11 cellular contexts compared by ENCODE assay signal in the genomic region with DNA sequence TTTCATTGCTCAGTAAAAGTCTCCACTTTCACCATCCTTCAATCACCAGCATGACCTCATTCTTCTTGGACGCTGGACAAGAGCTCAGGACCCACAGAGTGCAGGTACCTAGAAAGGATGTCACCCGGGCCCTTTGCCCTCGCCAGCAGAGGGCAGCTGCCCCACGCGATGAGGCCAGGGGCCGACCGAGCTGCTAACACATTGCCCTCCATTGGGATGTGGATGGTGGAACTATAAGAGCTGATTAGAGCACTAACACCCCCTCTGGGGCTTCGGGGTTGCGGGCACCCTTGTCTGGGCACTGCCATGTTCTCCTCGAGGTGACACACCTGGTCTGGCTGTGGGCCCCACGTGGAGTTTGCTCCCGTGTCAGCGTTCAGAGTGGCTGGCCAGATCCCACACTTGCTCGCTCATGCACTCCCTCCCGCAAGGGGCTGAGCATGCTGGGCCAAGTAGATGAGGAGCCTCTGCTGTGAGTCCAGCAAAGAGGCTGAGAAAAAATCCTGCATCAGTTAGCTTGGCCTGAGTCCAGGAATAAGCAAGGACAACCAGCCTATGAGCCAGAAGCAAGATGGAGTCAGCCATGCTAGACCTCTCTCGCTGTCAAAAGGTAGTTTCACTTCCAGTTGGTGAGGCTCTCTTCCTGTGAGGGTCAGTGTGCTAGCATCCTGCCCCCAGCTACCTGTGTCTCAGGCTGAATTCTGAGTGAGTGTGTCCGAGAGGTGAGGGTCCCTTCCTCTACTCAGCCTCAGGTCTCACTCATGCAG. TPM values are rescaled to one million over a fixed set of nuclear protein-coding genes. Genes with fewer than 3 reads are reported as not detected.
DNase-seq lines count a peak whose midpoint lies in the region; ATAC-seq, FAIRE-seq and TF ChIP-seq lines count a peak whose summit lies in the region.
"Had no signal": no experiment of that assay in that cellular context is flagged by ENCODE, and none has a peak within 500 bp of the region (broad histone marks: within the 10 kb centered on the region; RNA-seq: fewer than 3 reads in every experiment).

No MANE protein-coding gene starts in this region.

- CTCF ChIA-PET in GM12878 (lab: Yijun Ruan, JAX) = interaction anchor here (0.7 to 2.5 kb wide), 9 partner anchors 10 to 445 kb away, joined by 3 to 19 read pairs (median 4); a partner anchor contains a TSS

- H3K27me3 ChIP-seq in GM12878 (replicated peaks in 1 of 2; ENCODE audit: control insufficient read depth in 2 of 2, insufficient read depth in 2 of 2, low read length in 1 of 2) = peaks cover 0 to 2% of the 10 kb centered on the region in 2 experiments; a peak in 1 of 4 replicates
- H3K27me3 ChIP-seq in sigmoid colon = peaks cover 0 to 18% (median 0%) of the 10 kb centered on the region in 3 donors
- H3K27me3 ChIP-seq: Peyer's patch had no signal

- POLR2A ChIA-PET in GM12878 (lab: Charles Lee) = no interaction called here

- H3K4me1 Mint-ChIP-seq in natural killer cell treated with Interleukin-12 subunit alpha and Interleukin-12 subunit beta and Interleukin-15 and Interleukin-18, amount 100 ng/mL, for 72 hours (ENCODE audit: low read depth in 2 of 2) = peaks cover 4 to 33% of the 10 kb centered on the region in 2 donors

- no peak overlapping the region; the same call in 1 of the 2 replicates for H2AFZ ChIP-seq in GM12878 (ENCODE audit: control insufficient read depth, low read depth, low read length)

- ATAC-seq in GM12878 (peak; percentile 38; the same call in 2 of the 3 replicates), GM21723 (IDR thresholded peaks at IDR 0.05; ENCODE audit: unreplicated experiment) (no peak), GM18907 (IDR thresholded peaks at IDR 0.05; ENCODE audit: unreplicated experiment) (no peak)
- ATAC-seq in natural killer cell treated with Interleukin-12 subunit alpha and Interleukin-12 subunit beta and Interleukin-15 and Interleukin-18, amount 100 ng/mL, for 72 hours = peak in 1 of 2 donors; percentile 6

- no peaks in the 10 kb centered on the region; the same call in 2 of the 3 replicates for H3K9me3 ChIP-seq in GM12878 (replicated peaks; ENCODE audit: control insufficient read depth, insufficient read depth, low read length)
- H3K9me3 ChIP-seq in sigmoid colon = no peaks in the 10 kb centered on the region
- H3K9me3 ChIP-seq: neutrophil, Peyer's patch had no signal

- H3K4me1 ChIP-seq in GM12878 (ENCODE audit: control insufficient read depth, insufficient read depth, low read length) = peaks cover 14% of the 10 kb centered on the region
- no peaks in the 10 kb centered on the region for H3K4me1 ChIP-seq in sigmoid colon
- H3K4me1 ChIP-seq: Peyer's patch had no signal

- RAD21 ChIA-PET in GM12878 (lab: Charles Lee; ENCODE audit: unreplicated experiment) = interaction anchor here (0.9 to 1.3 kb wide), 3 partner anchors 54 to 295 kb away, joined by 3 to 5 read pairs (median 3); no protein-coding TSS in a partner anchor

- no peaks in the 10 kb centered on the region for H3K79me2 ChIP-seq in GM12878 (ENCODE audit: control insufficient read depth, insufficient read depth, low read length)

- in situ Hi-C loops in GM12878 (cut with MboI) = no loop called here

- peak; percentile 17 to 23 (median 17); a peak in 2 of 6 replicates for TF ChIP-seq CTCF in GM12878 (IDR thresholded peaks at IDR 0.05 in 2 of 3, conservative IDR thresholded peaks at IDR 0.05 in 1 of 3; ENCODE audit: control insufficient read depth in 2 of 3, extremely low read depth in 1 of 3, insufficient read depth in 1 of 3, low read depth in 3 of 3, low read length in 3 of 3)
- TF ChIP-seq CTCF in sigmoid colon (IDR thresholded peaks at IDR 0.05) = no peak

- H3K27ac Mint-ChIP-seq in natural killer cell treated with Interleukin-12 subunit alpha and Interleukin-12 subunit beta and Interleukin-15 and Interleukin-18, amount 100 ng/mL, for 72 hours = peak overlapping the region in 1 of 2 donors; percentile 21
- H3K27ac Mint-ChIP-seq: activated T-cell treated with anti-CD3 and anti-CD28 coated beads, Interleukin-2, amount 50 U/mL, for 72 hours had no signal

- peaks cover 5% of the 10 kb centered on the region for H3K36me3 Mint-ChIP-seq in natural killer cell treated with Interleukin-12 subunit alpha and Interleukin-12 subunit beta and Interleukin-15 and Interleukin-18, amount 100 ng/mL, for 72 hours

- no peak overlapping the region for H3K9ac ChIP-seq in GM12878 (ENCODE audit: control insufficient read depth, insufficient read depth, low read length)

- H3K27me3 Mint-ChIP-seq in natural killer cell treated with Interleukin-12 subunit alpha and Interleukin-12 subunit beta and Interleukin-15 and Interleukin-18, amount 100 ng/mL, for 72 hours = peaks cover 6 to 13% of the 10 kb centered on the region in 2 donors

- intact Hi-C loops in GM12878 (cut with micrococcal nuclease; ENCODE audit: unreplicated experiment) (no loop called here), sigmoid colon (cut with DNase I) (no loop called here)

- H4K20me1 ChIP-seq in GM12878 (ENCODE audit: control insufficient read depth, insufficient read depth) = no peaks in the 10 kb centered on the region

- TF ChIP-seq POLR2A in GM12878 (IDR thresholded peaks at IDR 0.05; ENCODE audit: low read depth, low read length) = no peak
- no peak for TF ChIP-seq POLR2A in sigmoid colon (IDR thresholded peaks at IDR 0.05)

- SMC1A ChIA-PET in GM12878 (lab: Charles Lee; ENCODE audit: uncharacterized antibody, unreplicated experiment) = no interaction called here

- H3K4me3 ChIP-seq in GM12878 (no peak overlapping the region), sigmoid colon (no peak overlapping the region)
- H3K4me3 ChIP-seq: Peyer's patch had no signal

- WGBS in GM12878 (ENCODE audit: insufficient coverage, insufficient replicate concordance, low lambda C conversion rate, missing lambda C conversion rate) = 47% methylated on average over 17 of the region's 17 CpGs
- WGBS in sigmoid colon, 2 donors = 84 to 88% methylated on average over 17 of the region's 17 CpGs

- TF ChIP-seq EP300 in GM12878 (IDR thresholded peaks at IDR 0.05; ENCODE audit: borderline replicate concordance in 1 of 2, control insufficient read depth in 1 of 2, low read depth in 2 of 2, low read length in 2 of 2) = no peak
- TF ChIP-seq EP300 in sigmoid colon (IDR thresholded peaks at IDR 0.05) = no peak

- no peak overlapping the region for H3K27ac ChIP-seq in GM12878 (ENCODE audit: control insufficient read depth, insufficient read depth)
- no peak overlapping the region for H3K27ac ChIP-seq in sigmoid colon
- H3K27ac ChIP-seq: neutrophil had no signal

- FAIRE-seq in GM12878 (lab: Jason Lieb, UNC) = no peak

- no peak for TF ChIP-seq RAD21 in GM12878 (IDR thresholded peaks at IDR 0.05; ENCODE audit: insufficient read depth, low read depth, low read length)

- H3K36me3 ChIP-seq in GM12878 (ENCODE audit: control insufficient read depth in 2 of 2, insufficient read depth in 2 of 2, low read length in 1 of 2) (no peaks in the 10 kb centered on the region), sigmoid colon (no peaks in the 10 kb centered on the region)
- H3K36me3 ChIP-seq: neutrophil, Peyer's patch had no signal

- peak; percentile 5 for DNase-seq in ELR (ENCODE audit: low read depth)
- DNase-seq in LHCN-M2 (ENCODE audit: low read depth) = peak; percentile 3
- no peak for DNase-seq in GM12878 (ENCODE audit: low read depth, low spot score)
- no peak for DNase-seq in natural killer cell treated with Interleukin-12 subunit alpha and Interleukin-12 subunit beta and Interleukin-15 and Interleukin-18, amount 100 ng/mL, for 72 hours (ENCODE audit: low spot score)
- no peak for DNase-seq in activated CD4-positive, CD25-positive, alpha-beta regulatory T cell treated with anti-CD3 and anti-CD28 coated beads, Interleukin-2, amount 50 U/mL, for 72 hours
- DNase-seq in sigmoid colon = no peak

- no peak overlapping the region for H3K4me2 ChIP-seq in GM12878 (ENCODE audit: control insufficient read depth, insufficient read depth)

- BruUV-seq in GM12878 (replicated peaks; lab: Mats Ljungman, UMichigan) = no TSS peak

- no peaks in the 10 kb centered on the region for H3K9me3 Mint-ChIP-seq in natural killer cell treated with Interleukin-12 subunit alpha and Interleukin-12 subunit beta and Interleukin-15 and Interleukin-18, amount 100 ng/mL, for 72 hours

- peak overlapping the region; percentile 23 for H3K4me3 Mint-ChIP-seq in natural killer cell treated with Interleukin-12 subunit alpha and Interleukin-12 subunit beta and Interleukin-15 and Interleukin-18, amount 100 ng/mL, for 72 hours
- H3K4me3 Mint-ChIP-seq: activated T-cell treated with anti-CD3 and anti-CD28 coated beads, Interleukin-2, amount 50 U/mL, for 72 hours had no signal

RNA-seq across cellular contexts. Expression of a gene that starts 9.8 kb away (rescaled TPM):
- total RNA-seq in LHCN-M2 (2014; rRNA removed) = not detected in 2 replicates
- not detected for polyA plus RNA-seq in LHCN-M2 (2012)
- not detected in 2 replicates for total RNA-seq in GM12878 (2013; cell fraction: nucleolus; rRNA removed)
- total RNA-seq in GM12878 (2014; rRNA removed) = not detected in 2 replicates
- not detected in 2 replicates for total RNA-seq in GM12878 (2014; rRNA removed; fragmentation: Illumina TruSeq; extraction: Trizol)
- total RNA-seq in GM12878 (2021) = not detected in 2 replicates
- not detected for polyA plus RNA-seq in GM12878 (2011; ENCODE audit: low read depth)
- polyA plus RNA-seq in GM12878 (2011; rRNA removed) = not detected in 2 replicates
- polyA plus RNA-seq in GM12878 (2011; cell fraction: cytosol; rRNA removed) = not detected in 2 replicates
- polyA plus RNA-seq in GM12878 (2011; cell fraction: nucleus; rRNA removed) = not detected in 2 replicates
- not detected in 2 replicates for polyA plus RNA-seq in GM12878 (2012)
- not detected in 2 replicates for polyA plus RNA-seq in GM12878 (2014; fragmentation: Illumina TruSeq; extraction: Trizol)
- polyA plus RNA-seq in GM12878 (2014; fragmentation: Nextera tagmentation; extraction: Ambion mirVana) = not detected
- polyA plus RNA-seq in GM12878 (2014; rRNA removed) = not detected in 2 replicates
- polyA plus RNA-seq in GM12878 (2016; fragmentation: Nextera tagmentation; extraction: Ambion mirVana) = not detected
- polyA minus RNA-seq in GM12878 (2011; rRNA and poly(A)+ RNA removed) = not detected in 2 replicates
- not detected in 2 replicates for polyA minus RNA-seq in GM12878 (2011; cell fraction: cytosol; rRNA and poly(A)+ RNA removed)
- polyA minus RNA-seq in GM12878 (2011; cell fraction: nucleus; rRNA and poly(A)+ RNA removed) = not detected in 2 replicates
- total RNA-seq in natural killer cell treated with Interleukin-12 subunit alpha and Interleukin-12 subunit beta and Interleukin-15 and Interleukin-18, amount 100 ng/mL, for 72 hours = not detected
- not detected for total RNA-seq in sigmoid colon
- polyA plus RNA-seq in sigmoid colon = not detected
- total RNA-seq: activated T-cell treated with anti-CD3 and anti-CD28 coated beads, Interleukin-2, amount 50 U/mL, for 72 hours; Peyer's patch had no signal

RNA-seq across cellular contexts. Expression of a gene that starts 43.6 kb away (rescaled TPM):
- 12.6 and 20.1 TPM in 2 replicates for total RNA-seq in LHCN-M2 (2014; rRNA removed)
- polyA plus RNA-seq in LHCN-M2 (2012) = 12.5 TPM
- 0.42 TPM in 1 of 2 replicates, not detected in the other for total RNA-seq in GM12878 (2013; cell fraction: nucleolus; rRNA removed)
- total RNA-seq in GM12878 (2014; rRNA removed) = 0.16 TPM in 1 of 2 replicates, not detected in the other
- total RNA-seq in GM12878 (2014; rRNA removed; fragmentation: Illumina TruSeq; extraction: Trizol) = not detected in 2 replicates
- not detected in 2 replicates for total RNA-seq in GM12878 (2021)
- 0.05 TPM for polyA plus RNA-seq in GM12878 (2011; ENCODE audit: low read depth)
- not detected in 2 replicates for polyA plus RNA-seq in GM12878 (2011; rRNA removed)
- polyA plus RNA-seq in GM12878 (2011; cell fraction: cytosol; rRNA removed) = not detected in 2 replicates
- 0.13 TPM in 1 of 2 replicates, not detected in the other for polyA plus RNA-seq in GM12878 (2011; cell fraction: nucleus; rRNA removed)
- 0.13 and 0.41 TPM in 2 replicates for polyA plus RNA-seq in GM12878 (2012)
- not detected in 2 replicates for polyA plus RNA-seq in GM12878 (2014; fragmentation: Illumina TruSeq; extraction: Trizol)
- not detected for polyA plus RNA-seq in GM12878 (2014; fragmentation: Nextera tagmentation; extraction: Ambion mirVana)
- polyA plus RNA-seq in GM12878 (2014; rRNA removed) = 0.10 and 0.27 TPM in 2 replicates
- polyA plus RNA-seq in GM12878 (2016; fragmentation: Nextera tagmentation; extraction: Ambion mirVana) = under 1 TPM in 1 of 2 experiments, not detected in 1; 0.04 TPM
- not detected in 2 replicates for polyA minus RNA-seq in GM12878 (2011; rRNA and poly(A)+ RNA removed)
- not detected in 2 replicates for polyA minus RNA-seq in GM12878 (2011; cell fraction: cytosol; rRNA and poly(A)+ RNA removed)
- 0.38 TPM in 1 of 2 replicates, not detected in the other for polyA minus RNA-seq in GM12878 (2011; cell fraction: nucleus; rRNA and poly(A)+ RNA removed)
- 1 to 10 TPM; 2.3 to 8.1 TPM for total RNA-seq in natural killer cell treated with Interleukin-12 subunit alpha and Interleukin-12 subunit beta and Interleukin-15 and Interleukin-18, amount 100 ng/mL, for 72 hours
- total RNA-seq in sigmoid colon = 1 to 10 TPM in 1 of 4 donors, under 1 TPM in 3; 0.36 to 1.4 (median 0.61) TPM
- polyA plus RNA-seq in sigmoid colon = under 1 TPM in 1 of 3 donors, not detected in 2; 0.60 TPM

RNA-seq across cellular contexts. Expression of a gene that starts 56.9 kb away (rescaled TPM):
- total RNA-seq in LHCN-M2 (2014; rRNA removed) (448 and 475 TPM in 2 replicates), GM12878 (2014; rRNA removed) (29.3 and 38.6 TPM in 2 replicates), GM12878 (2014; rRNA removed; fragmentation: Illumina TruSeq; extraction: Trizol) (10.3 and 13.3 TPM in 2 replicates), GM12878 (2021) (49.8 and 51.9 TPM in 2 replicates), sigmoid colon (100 to 1,000 TPM; 173 to 222 (median 209) TPM)
- polyA plus RNA-seq in LHCN-M2 (2012) = 723 TPM
- 28.3 and 31.2 TPM in 2 replicates for total RNA-seq in GM12878 (2013; cell fraction: nucleolus; rRNA removed)
- polyA plus RNA-seq in GM12878 (2011; ENCODE audit: low read depth) = 21.7 TPM
- polyA plus RNA-seq in GM12878 (2011; rRNA removed) (4.4 and 16.4 TPM in 2 replicates), GM12878 (2014; fragmentation: Illumina TruSeq; extraction: Trizol) (1.9 and 22.0 TPM in 2 replicates), GM12878 (2014; fragmentation: Nextera tagmentation; extraction: Ambion mirVana) (1 to 10 TPM in 1 of 2 experiments, under 1 TPM in 1; 0.42 to 3.4 TPM), GM12878 (2014; rRNA removed) (27.9 and 35.8 TPM in 2 replicates), GM12878 (2016; fragmentation: Nextera tagmentation; extraction: Ambion mirVana) (10 to 100 TPM; 43.4 to 54.6 TPM), sigmoid colon (1,000 to 10,000 TPM in 1 of 3 donors, 100 to 1,000 TPM in 2; 251 to 1,586 (median 853) TPM)
- 27.6 and 27.9 TPM in 2 replicates for polyA plus RNA-seq in GM12878 (2011; cell fraction: cytosol; rRNA removed)
- polyA plus RNA-seq in GM12878 (2011; cell fraction: nucleus; rRNA removed) = 31.4 and 38.8 TPM in 2 replicates
- polyA plus RNA-seq in GM12878 (2012) = 32.1 and 38.5 TPM in 2 replicates
- 17.6 and 42.1 TPM in 2 replicates for polyA minus RNA-seq in GM12878 (2011; rRNA and poly(A)+ RNA removed)
- polyA minus RNA-seq in GM12878 (2011; cell fraction: cytosol; rRNA and poly(A)+ RNA removed) = 19.3 and 22.7 TPM in 2 replicates
- polyA minus RNA-seq in GM12878 (2011; cell fraction: nucleus; rRNA and poly(A)+ RNA removed) = 8.3 and 11.8 TPM in 2 replicates
- total RNA-seq in natural killer cell treated with Interleukin-12 subunit alpha and Interleukin-12 subunit beta and Interleukin-15 and Interleukin-18, amount 100 ng/mL, for 72 hours = 100 to 1,000 TPM; 350 to 592 TPM

Comparison
In these comparisons a context has a peak if more than half of its experiments do, and no peak if none do; other contexts are left out.
1. DNase-seq: peak in ELR (single experiment) and LHCN-M2 (single experiment); none in GM12878 (single experiment), natural killer cell treated with Interleukin-12 subunit alpha and Interleukin-12 subunit beta and Interleukin-15 and Interleukin-18, amount 100 ng/mL, for 72 hours (single experiment), activated CD4-positive, CD25-positive, alpha-beta regulatory T cell treated with anti-CD3 and anti-CD28 coated beads, Interleukin-2, amount 50 U/mL, for 72 hours (single experiment) and sigmoid colon (single experiment).
2. CTCF ChIP-seq: peak in GM12878 (3 of 3); none in sigmoid colon (0 of 4).